Comparison of ENCODE assay signal across 8 cellular contexts in genomic region chr11:57515332-57516060, GRCh38. TPM values are rescaled to one million over a fixed set of nuclear protein-coding genes. Genes with fewer than 3 reads are reported as not detected.
DNase-seq lines count a peak whose midpoint lies in the region; ATAC-seq lines count a peak whose summit lies in the region.

Gene SLC43A1 (minus strand): TSS chr11:57515702. CDS start chr11:57514111, 1,591 bp downstream.

- H2AK5ac ChIP-seq in neuronal stem cell (ENCODE audit: low read depth, low read length): peak within 1 kb of the TSS; percentile 73

- H3K4me1 ChIP-seq in neuronal stem cell (ENCODE audit: control insufficient read depth in 2 of 2, insufficient read depth in 1 of 2, low read depth in 1 of 2, low read length in 2 of 2): peaks cover 4 to 7% of the 10 kb centered on the region in 2 donors

- H3K14ac ChIP-seq in neuronal stem cell (ENCODE audit: low read length): peak within 1 kb of the TSS; percentile 50

- H2AFZ ChIP-seq in neuronal stem cell (ENCODE audit: low read length): peak within 1 kb of the TSS; percentile 92

- H3K23ac ChIP-seq in neuronal stem cell (ENCODE audit: low read depth, low read length, poor library complexity): peak within 1 kb of the TSS; percentile 94

- H3K4me3 ChIP-seq in neuronal stem cell (ENCODE audit: low read length in 2 of 2): peak within 1 kb of the TSS; percentile 56 to 82

- H3K27ac ChIP-seq in neuronal stem cell (replicated peaks; ENCODE audit: low read length): no peak within 1 kb of the TSS

- H3K4me2 ChIP-seq in neuronal stem cell (ENCODE audit: insufficient read depth, low read length, poor library complexity, severe bottlenecking): peak within 1 kb of the TSS; percentile 98

- H3K9ac ChIP-seq in neuronal stem cell (ENCODE audit: low read depth, low read length, poor library complexity): peak within 1 kb of the TSS; percentile 40

- DNase-seq in DMS53 (lab: John Stamatoyannopoulos, UW) (peak; percentile 35), DMS53 treated with DMSO at 0.1 percent for 48 hours (lab: John Stamatoyannopoulos, UW; ENCODE audit: unreplicated experiment) (no peak), HCEC 1CT (peak; percentile 57), NCI-H1105 (lab: John Stamatoyannopoulos, UW) (peak; percentile 25), fibroblast of peridontal ligament (ENCODE audit: extremely low read depth) (peak; percentile 61), neuronal stem cell (ENCODE audit: low spot score) (no peak)
- DNase-seq in activated CD8-positive, alpha-beta memory T cell treated with anti-CD3 and anti-CD28 coated beads, Interleukin-2, amount 50 U/mL, for 48 hours: peak; percentile 70

- H4K8ac ChIP-seq in neuronal stem cell (ENCODE audit: low read depth, low read length): no peak within 1 kb of the TSS

- H3K36me3 ChIP-seq in neuronal stem cell (replicated peaks in 1 of 2; ENCODE audit: control insufficient read depth in 2 of 2, insufficient read depth in 2 of 2, low read length in 2 of 2): no peaks in the 10 kb centered on the region

- H3K27me3 ChIP-seq in neuronal stem cell (ENCODE audit: control insufficient read depth in 3 of 3, insufficient read depth in 3 of 3, low read depth in 1 of 3, low read length in 3 of 3): peaks cover 0 to 49% (median 22%) of the 10 kb centered on the region in 3 experiments

- no CpG with 5 or more reads among the region's 66 CpGs for WGBS in neuronal stem cell (ENCODE audit: extremely low coverage in 2 of 2, insufficient read length in 2 of 2, insufficient replicate concordance in 1 of 2), 2 donors

- no peak within 1 kb of the TSS for H2BK120ac ChIP-seq in neuronal stem cell (ENCODE audit: low read depth, low read length)

- peaks cover 1% of the 10 kb centered on the region for H3K79me1 ChIP-seq in neuronal stem cell (ENCODE audit: low read depth, low read length)

- H2BK5ac ChIP-seq in neuronal stem cell (ENCODE audit: low read length): peak within 1 kb of the TSS; percentile 92

- no peak within 1 kb of the TSS for H3K4ac ChIP-seq in neuronal stem cell (ENCODE audit: low read length)

- H2BK12ac ChIP-seq in neuronal stem cell (ENCODE audit: low read length): peak within 1 kb of the TSS; percentile 8

- peak within 1 kb of the TSS; percentile 92 for H3K18ac ChIP-seq in neuronal stem cell (ENCODE audit: low read length)

- peak within 1 kb of the TSS; percentile 24 for H2BK15ac ChIP-seq in neuronal stem cell (ENCODE audit: low read length)

- H4K91ac ChIP-seq in neuronal stem cell (ENCODE audit: low read depth, low read length, poor library complexity): no peak within 1 kb of the TSS

- ATAC-seq in GM18519 (IDR thresholded peaks at IDR 0.05; ENCODE audit: low FRiP score, unreplicated experiment): no peak

- H3K9me3 ChIP-seq in neuronal stem cell (replicated peaks in 1 of 2; ENCODE audit: control insufficient read depth in 2 of 2, insufficient read depth in 1 of 2, low read depth in 1 of 2, low read length in 2 of 2): no peaks in the 10 kb centered on the region

RNA-seq across cellular contexts. Expression of gene SLC43A1, which starts in this region (rescaled TPM):
- 0.63 TPM for polyA plus RNA-seq in neuronal stem cell (2013, experiment 1 of 2)
- 0.73 TPM for polyA plus RNA-seq in neuronal stem cell (2013, experiment 2 of 2)

Comparison
In these comparisons a context has a peak if more than half of its experiments do, and no peak if none do; other contexts are left out.
1. DNase-seq: peak in DMS53 (single experiment), HCEC 1CT (single experiment), NCI-H1105 (single experiment), activated CD8-positive, alpha-beta memory T cell treated with anti-CD3 and anti-CD28 coated beads, Interleukin-2, amount 50 U/mL, for 48 hours (single experiment) and fibroblast of peridontal ligament (single experiment); none in DMS53 treated with DMSO at 0.1 percent for 48 hours (single experiment) and neuronal stem cell (single experiment).